ENCODE assay signal across 20 cellular contexts in the genomic region with DNA sequence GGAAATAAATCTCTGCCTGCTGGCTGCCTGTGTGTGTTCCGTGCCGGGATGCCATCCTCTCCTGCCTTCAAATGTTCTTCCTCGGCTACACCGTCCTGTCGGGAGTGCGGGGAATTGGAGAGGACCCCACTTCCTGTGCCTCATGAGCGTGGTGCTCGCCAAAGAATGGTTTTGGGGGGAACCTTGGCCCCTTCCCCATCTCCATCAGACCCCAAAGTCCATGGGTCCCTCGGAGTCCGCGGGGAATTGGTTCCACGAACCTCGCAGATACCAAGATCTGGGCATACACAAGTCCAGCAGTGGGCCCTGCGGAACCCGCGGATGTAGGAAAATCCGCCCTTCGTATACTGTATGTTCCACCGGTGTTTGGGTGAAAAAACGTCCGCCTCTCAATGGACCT. TPM values are rescaled to one million over a fixed set of nuclear protein-coding genes. Genes with fewer than 3 reads are reported as not detected.
DNase-seq lines count a peak whose midpoint lies in the region; ATAC-seq and TF ChIP-seq lines count a peak whose summit lies in the region.
"Had no signal": no experiment of that assay in that cellular context is flagged by ENCODE, and none has a peak within 500 bp of the region (broad histone marks: within the 10 kb centered on the region; RNA-seq: fewer than 3 reads in every experiment).

No MANE protein-coding gene starts in this region.

- H3K4me3 Mint-ChIP-seq in activated CD8-positive, alpha-beta T cell treated with anti-CD3 and anti-CD28 coated beads for 36 hours: no peak overlapping the region
- H3K4me3 Mint-ChIP-seq in activated CD8-positive, alpha-beta T cell treated with anti-CD3 and anti-CD28 coated beads, Interleukin-2, amount 10 ng/mL, durations not matched to agents 7 days and 5 days: no peak overlapping the region
- peak overlapping the region; percentile 89 for H3K4me3 Mint-ChIP-seq in central memory CD8-positive, alpha-beta T cell
- peak overlapping the region; percentile 49 for H3K4me3 Mint-ChIP-seq in neural progenitor cell

- H3K79me2 ChIP-seq in neural progenitor cell (ENCODE audit: low read depth): peaks cover 20% of the 10 kb centered on the region

- no peak overlapping the region for H3K4me2 ChIP-seq in neural progenitor cell

- CTCF ChIA-PET in activated CD8-positive, alpha-beta T cell treated with anti-CD3 and anti-CD28 coated beads for 36 hours (lab: Charles Lee): no interaction called here
- CTCF ChIA-PET in activated CD8-positive, alpha-beta T cell treated with anti-CD3 and anti-CD28 coated beads, Interleukin-2, amount 10 ng/mL, durations not matched to agents 7 days and 5 days (lab: Charles Lee): interaction anchor here (5.6 kb wide), 1 partner anchor 22 kb away, joined by 59 read pairs; a partner anchor contains a TSS

- H4K20me1 ChIP-seq in neural progenitor cell (ENCODE audit: low read depth): peaks cover 18% of the 10 kb centered on the region

- H3K9ac ChIP-seq in HUES6 (ENCODE audit: low read length) (no peak overlapping the region), neural progenitor cell (no peak overlapping the region)

- H3K9me3 Mint-ChIP-seq in activated CD8-positive, alpha-beta T cell treated with anti-CD3 and anti-CD28 coated beads for 36 hours: peaks cover 2% of the 10 kb centered on the region
- no peaks in the 10 kb centered on the region for H3K9me3 Mint-ChIP-seq in activated CD8-positive, alpha-beta T cell treated with anti-CD3 and anti-CD28 coated beads, Interleukin-2, amount 10 ng/mL, durations not matched to agents 7 days and 5 days (ENCODE audit: insufficient read depth)
- H3K9me3 Mint-ChIP-seq in central memory CD8-positive, alpha-beta T cell: no peaks in the 10 kb centered on the region
- peaks cover 12% of the 10 kb centered on the region for H3K9me3 Mint-ChIP-seq in neural progenitor cell

- POLR2A ChIA-PET in activated CD8-positive, alpha-beta T cell treated with anti-CD3 and anti-CD28 coated beads for 36 hours (lab: Charles Lee): no interaction called here
- POLR2A ChIA-PET in activated CD8-positive, alpha-beta T cell treated with anti-CD3 and anti-CD28 coated beads, Interleukin-2, amount 10 ng/mL, durations not matched to agents 7 days and 5 days (lab: Charles Lee): no interaction called here

- H2AFZ ChIP-seq in neural progenitor cell (replicated peaks): no peak overlapping the region

- peaks cover 51% of the 10 kb centered on the region for H3K4me1 Mint-ChIP-seq in activated CD8-positive, alpha-beta T cell treated with anti-CD3 and anti-CD28 coated beads for 36 hours (ENCODE audit: low read depth)
- peaks cover 60% of the 10 kb centered on the region for H3K4me1 Mint-ChIP-seq in activated CD8-positive, alpha-beta T cell treated with anti-CD3 and anti-CD28 coated beads, Interleukin-2, amount 10 ng/mL, durations not matched to agents 7 days and 5 days (ENCODE audit: low read depth)
- peaks cover 61% of the 10 kb centered on the region for H3K4me1 Mint-ChIP-seq in central memory CD8-positive, alpha-beta T cell
- peaks cover 46% of the 10 kb centered on the region for H3K4me1 Mint-ChIP-seq in neural progenitor cell

- peak overlapping the region; percentile 32 for H3K27ac Mint-ChIP-seq in activated CD8-positive, alpha-beta T cell treated with anti-CD3 and anti-CD28 coated beads for 36 hours
- no peak overlapping the region for H3K27ac Mint-ChIP-seq in activated CD8-positive, alpha-beta T cell treated with anti-CD3 and anti-CD28 coated beads, Interleukin-2, amount 10 ng/mL, durations not matched to agents 7 days and 5 days
- no peak overlapping the region for H3K27ac Mint-ChIP-seq in central memory CD8-positive, alpha-beta T cell (ENCODE audit: low read depth)
- H3K27ac Mint-ChIP-seq in neural progenitor cell: peak overlapping the region; percentile 76

- no peak for ATAC-seq in activated CD8-positive, alpha-beta T cell treated with anti-CD3 and anti-CD28 coated beads for 36 hours
- ATAC-seq in activated CD8-positive, alpha-beta T cell treated with anti-CD3 and anti-CD28 coated beads, Interleukin-2, amount 10 ng/mL, durations not matched to agents 7 days and 5 days: no peak
- ATAC-seq in central memory CD8-positive, alpha-beta T cell (replicated peaks; ENCODE audit: extremely low read depth, poor library complexity, severe bottlenecking): no peak
- ATAC-seq in GM19395 (IDR thresholded peaks at IDR 0.05; ENCODE audit: unreplicated experiment) (no peak), HG03354 (IDR thresholded peaks at IDR 0.05; ENCODE audit: poor library complexity, severe bottlenecking, unreplicated experiment) (no peak), GM21423 (IDR thresholded peaks at IDR 0.05; ENCODE audit: unreplicated experiment) (no peak)
- ATAC-seq: body of pancreas, left colon had no signal

- H3K36me3 ChIP-seq in HUES6 (ENCODE audit: control insufficient read depth, insufficient read depth, low read length) (peaks cover 3% of the 10 kb centered on the region; the same call in 1 of the 2 replicates), neural progenitor cell (no peaks in the 10 kb centered on the region)

- no peaks in the 10 kb centered on the region for H3K9me3 ChIP-seq in HUES6 (ENCODE audit: control insufficient read depth, insufficient read depth, low read depth, low read length)
- H3K9me3 ChIP-seq in neural progenitor cell (ENCODE audit: low read depth): no peaks in the 10 kb centered on the region
- H3K9me3 ChIP-seq: body of pancreas, tibial artery had no signal

- peaks cover 19% of the 10 kb centered on the region for H3K4me1 ChIP-seq in HUES6 (ENCODE audit: control insufficient read depth, insufficient read depth, low read length)
- peaks cover 12% of the 10 kb centered on the region for H3K4me1 ChIP-seq in neural progenitor cell

- peaks cover 24% of the 10 kb centered on the region for H3K36me3 Mint-ChIP-seq in activated CD8-positive, alpha-beta T cell treated with anti-CD3 and anti-CD28 coated beads for 36 hours (ENCODE audit: low read depth)
- peaks cover 36% of the 10 kb centered on the region for H3K36me3 Mint-ChIP-seq in activated CD8-positive, alpha-beta T cell treated with anti-CD3 and anti-CD28 coated beads, Interleukin-2, amount 10 ng/mL, durations not matched to agents 7 days and 5 days (ENCODE audit: low read depth)
- peaks cover 14% of the 10 kb centered on the region for H3K36me3 Mint-ChIP-seq in central memory CD8-positive, alpha-beta T cell (ENCODE audit: insufficient read depth)
- H3K36me3 Mint-ChIP-seq in neural progenitor cell: peaks cover 14% of the 10 kb centered on the region

- H3K27me3 Mint-ChIP-seq in activated CD8-positive, alpha-beta T cell treated with anti-CD3 and anti-CD28 coated beads for 36 hours: no peaks in the 10 kb centered on the region
- H3K27me3 Mint-ChIP-seq in activated CD8-positive, alpha-beta T cell treated with anti-CD3 and anti-CD28 coated beads, Interleukin-2, amount 10 ng/mL, durations not matched to agents 7 days and 5 days (ENCODE audit: low read depth): no peaks in the 10 kb centered on the region
- no peaks in the 10 kb centered on the region for H3K27me3 Mint-ChIP-seq in central memory CD8-positive, alpha-beta T cell
- H3K27me3 Mint-ChIP-seq in neural progenitor cell (ENCODE audit: insufficient read depth, low read depth): peaks cover 7% of the 10 kb centered on the region

- DNase-seq in activated CD8-positive, alpha-beta T cell treated with anti-CD3 and anti-CD28 coated beads for 36 hours: no peak
- DNase-seq in activated CD8-positive, alpha-beta T cell treated with anti-CD3 and anti-CD28 coated beads, Interleukin-2, amount 10 ng/mL, durations not matched to agents 7 days and 5 days: no peak
- DNase-seq in central memory CD8-positive, alpha-beta T cell (ENCODE audit: low spot score in 2 of 2): no peak
- no peak for DNase-seq in neural progenitor cell (ENCODE audit: low spot score)
- DNase-seq: ACHN; activated CD4-positive, CD25-positive, alpha-beta regulatory T cell treated with anti-CD3 and anti-CD28 coated beads, Interleukin-2, amount 50 U/mL, for 72 hours; body of pancreas; effector CD4-positive, alpha-beta T cell; GF-D8; hippocampal formation; NCI-H187 treated with DMSO at 0.1 percent for 48 hours; NCI-H510A treated with DMSO at 0.1 percent for 48 hours; stimulated activated CD4-positive, alpha-beta T cell treated with anti-CD3 and anti-CD28 coated beads, Interleukin-1b, Interleukin-23, amount 100 ng/mL, for 48 hours; SW 1271; tibial artery had no signal

- H3K27ac ChIP-seq in HUES6 (ENCODE audit: low read depth, low read length) (no peak overlapping the region), neural progenitor cell (no peak overlapping the region)
- H3K27ac ChIP-seq: body of pancreas, tibial artery had no signal

- H3K4me3 ChIP-seq in HUES6 (ENCODE audit: low read depth, low read length) (0 out of 2 replicates have a peak overlapping the region, but pooled peaks have one; percentile 16), neural progenitor cell (no peak overlapping the region)
- H3K4me3 ChIP-seq: body of pancreas, tibial artery had no signal

- H3F3A ChIP-seq in neural progenitor cell (ENCODE audit: low read depth): peaks cover 65% of the 10 kb centered on the region

- intact Hi-C loops in activated CD8-positive, alpha-beta T cell treated with anti-CD3 and anti-CD28 coated beads for 36 hours (cut with micrococcal nuclease): no loop called here

- no peak for TF ChIP-seq CTCF in activated CD8-positive, alpha-beta T cell treated with anti-CD3 and anti-CD28 coated beads for 36 hours (IDR thresholded peaks at IDR 0.05)
- no peak for TF ChIP-seq CTCF in neural progenitor cell (IDR thresholded peaks at IDR 0.05)

- H3K27me3 ChIP-seq in HUES6 (ENCODE audit: control insufficient read depth, insufficient read depth, low read length) (no peaks in the 10 kb centered on the region), neural progenitor cell (no peaks in the 10 kb centered on the region)
- H3K27me3 ChIP-seq: body of pancreas, tibial artery had no signal

RNA-seq across cellular contexts. Expression of a gene that starts 2.3 kb away (rescaled TPM):
- total RNA-seq in activated CD8-positive, alpha-beta T cell treated with anti-CD3 and anti-CD28 coated beads for 36 hours: 10 to 100 TPM; 10.6 to 11.7 TPM
- 10 to 100 TPM; 14.8 to 15.8 TPM for total RNA-seq in activated CD8-positive, alpha-beta T cell treated with anti-CD3 and anti-CD28 coated beads, Interleukin-2, amount 10 ng/mL, durations not matched to agents 7 days and 5 days
- 0.49 and 4.5 TPM in 2 replicates for total RNA-seq in neural progenitor cell (ENCODE audit: low replicate concordance)

RNA-seq across cellular contexts. Expression of a gene that starts 3.0 kb away (rescaled TPM):
- 10 to 100 TPM; 11.0 to 12.3 TPM for total RNA-seq in activated CD8-positive, alpha-beta T cell treated with anti-CD3 and anti-CD28 coated beads for 36 hours
- total RNA-seq in activated CD8-positive, alpha-beta T cell treated with anti-CD3 and anti-CD28 coated beads, Interleukin-2, amount 10 ng/mL, durations not matched to agents 7 days and 5 days: 10 to 100 TPM; 21.9 to 25.2 TPM
- total RNA-seq in neural progenitor cell (ENCODE audit: low replicate concordance): 3.2 and 5.4 TPM in 2 replicates

RNA-seq across cellular contexts. Expression of a gene that starts 3.8 kb away (rescaled TPM):
- 10 to 100 TPM; 11.4 to 13.2 TPM for total RNA-seq in activated CD8-positive, alpha-beta T cell treated with anti-CD3 and anti-CD28 coated beads for 36 hours
- total RNA-seq in activated CD8-positive, alpha-beta T cell treated with anti-CD3 and anti-CD28 coated beads, Interleukin-2, amount 10 ng/mL, durations not matched to agents 7 days and 5 days: 10 to 100 TPM; 13.6 to 13.7 TPM
- total RNA-seq in neural progenitor cell (ENCODE audit: low replicate concordance): 4.8 and 10.8 TPM in 2 replicates

RNA-seq across cellular contexts. Expression of a gene that starts 21.3 kb away (rescaled TPM):
- 1 to 10 TPM; 3.6 to 3.7 TPM for total RNA-seq in activated CD8-positive, alpha-beta T cell treated with anti-CD3 and anti-CD28 coated beads for 36 hours
- total RNA-seq in activated CD8-positive, alpha-beta T cell treated with anti-CD3 and anti-CD28 coated beads, Interleukin-2, amount 10 ng/mL, durations not matched to agents 7 days and 5 days: 1 to 10 TPM; 5.2 to 5.3 TPM
- 3.9 and 12.5 TPM in 2 replicates for total RNA-seq in neural progenitor cell (ENCODE audit: low replicate concordance)

RNA-seq across cellular contexts. Expression of a gene that starts 22.5 kb away (rescaled TPM):
- 1 to 10 TPM; 7.2 TPM for total RNA-seq in activated CD8-positive, alpha-beta T cell treated with anti-CD3 and anti-CD28 coated beads for 36 hours
- total RNA-seq in activated CD8-positive, alpha-beta T cell treated with anti-CD3 and anti-CD28 coated beads, Interleukin-2, amount 10 ng/mL, durations not matched to agents 7 days and 5 days: 1 to 10 TPM; 5.6 to 6.2 TPM
- total RNA-seq in neural progenitor cell (ENCODE audit: low replicate concordance): 2.1 and 15.2 TPM in 2 replicates

Comparison
In these comparisons a context has a peak if more than half of its experiments do, and no peak if none do; other contexts are left out.
1. H3K27ac Mint-ChIP-seq: peak in activated CD8-positive, alpha-beta T cell treated with anti-CD3 and anti-CD28 coated beads for 36 hours (single experiment) and neural progenitor cell (single experiment); none in activated CD8-positive, alpha-beta T cell treated with anti-CD3 and anti-CD28 coated beads, Interleukin-2, amount 10 ng/mL, durations not matched to agents 7 days and 5 days (single experiment) and central memory CD8-positive, alpha-beta T cell (single experiment).
2. H3K4me3 Mint-ChIP-seq: peak in central memory CD8-positive, alpha-beta T cell (single experiment) and neural progenitor cell (single experiment); none in activated CD8-positive, alpha-beta T cell treated with anti-CD3 and anti-CD28 coated beads for 36 hours (single experiment) and activated CD8-positive, alpha-beta T cell treated with anti-CD3 and anti-CD28 coated beads, Interleukin-2, amount 10 ng/mL, durations not matched to agents 7 days and 5 days (single experiment).